ENCODE assay signal across 2 cellular contexts in genomic region chr11:61778920-61779650, GRCh38.
TF ChIP-seq lines count a peak whose summit lies in the region.

No MANE protein-coding gene starts in this region.

TF ChIP-seq in HEK293, 187 proteins besides CTCF, POLR2A, EP300 and RAD21:
- TF ChIP-seq ZBTB6 (tag by site-specific recombination; IDR thresholded peaks at IDR 0.05) (peak; percentile 67; the same call in 1 of the 2 replicates), ZBTB10 (tag by site-specific recombination; IDR thresholded peaks at IDR 0.05) (no peak)

TF ChIP-seq in H1, 55 proteins besides CTCF, POLR2A, EP300 and RAD21:
- TF ChIP-seq SAP30 (IDR thresholded peaks at IDR 0.05; ENCODE audit: insufficient read depth, insufficient replicate concordance, low read length) = no peak
- no peak for TF ChIP-seq SIN3A (conservative IDR thresholded peaks at IDR 0.05 in 1 of 2, IDR thresholded peaks at IDR 0.05 in 1 of 2; ENCODE audit: low read depth in 1 of 2, low read length in 2 of 2)
- no peak for TF ChIP-seq RNF2 (IDR thresholded peaks at IDR 0.05; ENCODE audit: borderline replicate concordance, low read depth, low read length, missing control alignments, poor library complexity, severe bottlenecking)
- TF ChIP-seq SRF (IDR thresholded peaks at IDR 0.05; ENCODE audit: low read depth, low read length) = no peak
- TF ChIP-seq KDM5A (IDR thresholded peaks at IDR 0.05; ENCODE audit: low read length) = no peak
- TF ChIP-seq BCL11A (IDR thresholded peaks at IDR 0.05; ENCODE audit: low read depth in 2 of 2, low read length in 2 of 2) = no peak
- no peak for TF ChIP-seq TAF7 (optimal IDR thresholded peaks at IDR 0.05; ENCODE audit: borderline replicate concordance, low read depth, low read length)
- no peak for TF ChIP-seq USF2 (IDR thresholded peaks at IDR 0.05; ENCODE audit: low read length)
- TF ChIP-seq MAX (IDR thresholded peaks at IDR 0.05) = no peak
- no peak for TF ChIP-seq TAF1 (IDR thresholded peaks at IDR 0.05; ENCODE audit: low read depth, low read length)
- no peak for TF ChIP-seq RFX5 (IDR thresholded peaks at IDR 0.05; ENCODE audit: borderline replicate concordance, low read depth, low read length)
- TF ChIP-seq BRCA1 (IDR thresholded peaks at IDR 0.05; ENCODE audit: low read depth, low read length) = no peak
- no peak for TF ChIP-seq ZNF274 (IDR thresholded peaks at IDR 0.05; ENCODE audit: borderline replicate concordance, extremely low read depth, low read length)
- no peak for TF ChIP-seq CBX8 (IDR thresholded peaks at IDR 0.05; ENCODE audit: borderline replicate concordance, low read depth, low read length)
- TF ChIP-seq NRF1 (IDR thresholded peaks at IDR 0.05; ENCODE audit: low read depth, low read length) = no peak
- no peak for TF ChIP-seq JUND (IDR thresholded peaks at IDR 0.05; ENCODE audit: low read length)
- no peak for TF ChIP-seq HDAC2 (IDR thresholded peaks at IDR 0.05; ENCODE audit: borderline replicate concordance in 1 of 2, low read depth in 2 of 2, low read length in 2 of 2)
- no peak for TF ChIP-seq SIX5 (IDR thresholded peaks at IDR 0.05; ENCODE audit: low read depth, low read length)
- TF ChIP-seq TBP (IDR thresholded peaks at IDR 0.05; ENCODE audit: low read depth, low read length) = no peak
